Comparison of ENCODE assay signal across 9 cellular contexts in genomic region chr16:81585785-81586184, GRCh38.
DNase-seq lines count a peak whose midpoint lies in the region; FAIRE-seq and TF ChIP-seq lines count a peak whose summit lies in the region.
"Had no signal": no experiment of that assay in that cellular context is flagged by ENCODE, and none has a peak within 500 bp of the region (broad histone marks: within the 10 kb centered on the region; RNA-seq: fewer than 3 reads in every experiment).

No MANE protein-coding gene starts in this region.

- peak; percentile 7 for DNase-seq in NCI-H2171 treated with DMSO at 0.1 percent for 48 hours (lab: John Stamatoyannopoulos, UW)
- DNase-seq in NCI-H2171 (lab: John Stamatoyannopoulos, UW): no peak
- DNase-seq in RKO (ENCODE audit: low spot score): peak; percentile 24
- no peak for DNase-seq in fibroblast of lung (ENCODE audit: low read depth in 2 of 2)
- DNase-seq in small intestine: peak; percentile 56
- no peak for DNase-seq in prostate gland (ENCODE audit: low spot score)
- no peak for DNase-seq in NCI-H2029 (lab: John Stamatoyannopoulos, UW)
- DNase-seq in central memory CD4-positive, alpha-beta T cell: no peak
- DNase-seq: natural killer cell had no signal

- no peaks in the 10 kb centered on the region for H3K79me2 ChIP-seq in fibroblast of lung (ENCODE audit: control insufficient read depth, insufficient read depth, low read length)

- peak; percentile 8 to 32 for TF ChIP-seq CTCF in fibroblast of lung (conservative IDR thresholded peaks at IDR 0.05 in 1 of 2, IDR thresholded peaks at IDR 0.05 in 1 of 2; ENCODE audit: low read depth in 1 of 2, low read length in 2 of 2)
- TF ChIP-seq CTCF in prostate gland (IDR thresholded peaks at IDR 0.05): peak in 1 of 4 experiments; percentile 6

- peaks cover 5% of the 10 kb centered on the region for H3K4me1 ChIP-seq in fibroblast of lung (ENCODE audit: control insufficient read depth, extremely low read depth, insufficient read depth, low read length)
- peaks cover 14 to 18% of the 10 kb centered on the region in 2 donors for H3K4me1 ChIP-seq in small intestine (ENCODE audit: control insufficient read depth in 2 of 2, insufficient read depth in 1 of 2, low read depth in 1 of 2, low read length in 1 of 2)
- H3K4me1 ChIP-seq in prostate gland (replicated peaks): peaks cover 11% of the 10 kb centered on the region

- 47 to 73% (median 60%) methylated on average over 8 of the region's 8 CpGs for WGBS in small intestine, 3 donors
- 80% methylated on average over 8 of the region's 8 CpGs for WGBS in prostate gland

- no peak overlapping the region for H3K9ac ChIP-seq in fibroblast of lung (ENCODE audit: insufficient read depth, low read length)

- no peak overlapping the region for H2AFZ ChIP-seq in fibroblast of lung (ENCODE audit: low read length)

- no peak for FAIRE-seq in small intestine (lab: Jason Lieb, UNC)

- no peaks in the 10 kb centered on the region for H4K20me1 ChIP-seq in fibroblast of lung (ENCODE audit: control insufficient read depth, extremely low read depth, insufficient read depth, low read length)

- H3K27ac ChIP-seq in fibroblast of lung (ENCODE audit: insufficient read depth, low read length) (no peak overlapping the region), small intestine (ENCODE audit: low read depth in 1 of 2, low read length in 1 of 2) (peak overlapping the region in 1 of 2 donors; percentile 5), prostate gland (no peak overlapping the region)

- H3K9me3 ChIP-seq in fibroblast of lung (ENCODE audit: control insufficient read depth, insufficient read depth, low read depth, low read length) (no peaks in the 10 kb centered on the region), small intestine (ENCODE audit: control insufficient read depth, low read depth) (no peaks in the 10 kb centered on the region), prostate gland (no peaks in the 10 kb centered on the region)

- H3K27me3 ChIP-seq in fibroblast of lung (ENCODE audit: control insufficient read depth, insufficient read depth, low read length) (no peaks in the 10 kb centered on the region), small intestine (ENCODE audit: control insufficient read depth in 2 of 2, insufficient read depth in 2 of 2, low read length in 2 of 2) (no peaks in the 10 kb centered on the region), prostate gland (replicated peaks; ENCODE audit: insufficient read depth) (no peaks in the 10 kb centered on the region)

- intact Hi-C loops in prostate gland (cut with DNase I): no loop called here

- H3K36me3 ChIP-seq in fibroblast of lung (ENCODE audit: control insufficient read depth, insufficient read depth, low read length) (no peaks in the 10 kb centered on the region), small intestine (ENCODE audit: control insufficient read depth in 2 of 2, insufficient read depth in 2 of 2, low read length in 2 of 2) (no peaks in the 10 kb centered on the region), prostate gland (no peaks in the 10 kb centered on the region)

- no peak overlapping the region for H3K4me3 ChIP-seq in fibroblast of lung (replicated peaks in 1 of 4; ENCODE audit: control extremely low read depth in 1 of 4, insufficient read depth in 1 of 4, low read depth in 3 of 4, low read length in 4 of 4)
- no peak overlapping the region for H3K4me3 ChIP-seq in small intestine (ENCODE audit: low read depth in 1 of 2, low read length in 2 of 2)
- no peak overlapping the region for H3K4me3 ChIP-seq in prostate gland

- TF ChIP-seq POLR2A in prostate gland (IDR thresholded peaks at IDR 0.05): no peak

- no peak overlapping the region for H3K4me2 ChIP-seq in fibroblast of lung (ENCODE audit: extremely low read depth, insufficient read depth, low read length)

Comparison
In these comparisons a context has a peak if more than half of its experiments do, and no peak if none do; other contexts are left out.
1. DNase-seq: peak in NCI-H2171 treated with DMSO at 0.1 percent for 48 hours (single experiment), RKO (single experiment) and small intestine (single experiment); none in NCI-H2171 (single experiment), fibroblast of lung (0 of 2), prostate gland (single experiment), NCI-H2029 (single experiment) and central memory CD4-positive, alpha-beta T cell (single experiment).